ENCODE assay signal across 10 cellular contexts in genomic region chr5:14594378-14595074, GRCh38. TPM values are rescaled to one million over a fixed set of nuclear protein-coding genes. Genes with fewer than 3 reads are reported as not detected.
A peak's percentile ranks its signal among the peaks of the same experiment; 100 is the strongest.
DNase-seq lines count a peak whose midpoint lies in the region; ATAC-seq and TF ChIP-seq lines count a peak whose summit lies in the region.
"Had no signal": no experiment of that assay in that cellular context is flagged by ENCODE, and none has a peak within 500 bp of the region (broad histone marks: within the 10 kb centered on the region; RNA-seq: fewer than 3 reads in every experiment).

No MANE protein-coding gene starts in this region.

- ATAC-seq in activated T-cell treated with anti-CD3 and anti-CD28 coated beads, Interleukin-2, amount 50 U/mL, for 4 hours: peak; percentile 24 to 48
- ATAC-seq in right cardiac atrium (peak; percentile 35 to 39), GM19023 (IDR thresholded peaks at IDR 0.05; ENCODE audit: unreplicated experiment) (no peak)

- H3K27me3 Mint-ChIP-seq in activated T-cell treated with anti-CD3 and anti-CD28 coated beads, Interleukin-2, amount 50 U/mL, for 4 hours (ENCODE audit: low read depth): no peaks in the 10 kb centered on the region
- H3K27me3 Mint-ChIP-seq in T-helper 2 cell treated with Interferon-gamma antibody and Interleukin-4, amounts not matched to agents 5 μg/mL and 100 μg/mL, for 36 hours (ENCODE audit: low read depth): no peaks in the 10 kb centered on the region

- H3K4me3 Mint-ChIP-seq in activated T-cell treated with anti-CD3 and anti-CD28 coated beads, Interleukin-2, amount 50 U/mL, for 4 hours: peak overlapping the region; percentile 70
- peak overlapping the region; percentile 85 for H3K4me3 Mint-ChIP-seq in T-helper 2 cell treated with Interferon-gamma antibody and Interleukin-4, amounts not matched to agents 5 μg/mL and 100 μg/mL, for 36 hours

- no peaks in the 10 kb centered on the region for H3K9me3 Mint-ChIP-seq in activated T-cell treated with anti-CD3 and anti-CD28 coated beads, Interleukin-2, amount 50 U/mL, for 4 hours
- no peaks in the 10 kb centered on the region for H3K9me3 Mint-ChIP-seq in T-helper 2 cell treated with Interferon-gamma antibody and Interleukin-4, amounts not matched to agents 5 μg/mL and 100 μg/mL, for 36 hours

- TF ChIP-seq CTCF in stomach (IDR thresholded peaks at IDR 0.05): no peak

- H3K27me3 ChIP-seq in right cardiac atrium (ENCODE audit: control insufficient read depth, insufficient read depth) (no peaks in the 10 kb centered on the region), stomach (no peaks in the 10 kb centered on the region)

- H3K4me1 ChIP-seq in right cardiac atrium (ENCODE audit: control insufficient read depth, insufficient read depth, low read length): no peaks in the 10 kb centered on the region
- H3K4me1 ChIP-seq in stomach: peaks cover 0 to 41% (median 3%) of the 10 kb centered on the region in 4 donors

- DNase-seq in activated T-cell treated with anti-CD3 and anti-CD28 coated beads, Interleukin-2, amount 50 U/mL, for 4 hours: no peak
- DNase-seq in activated T-cell treated with anti-CD3 and anti-CD28 coated beads for 4 hours (no peak), right cardiac atrium (no peak), stomach (no peak), caudate nucleus (lab: John Stamatoyannopoulos, UW) (no peak)
- DNase-seq in T-helper 2 cell treated with Interferon-gamma antibody and Interleukin-4, amounts not matched to agents 5 μg/mL and 100 μg/mL, for 36 hours (ENCODE audit: low spot score): no peak
- no peak for DNase-seq in stimulated activated CD4-positive, alpha-beta T cell treated with anti-CD3 and anti-CD28 coated beads, Interleukin-1b, Interleukin-23, amount 100 ng/mL, for 48 hours
- DNase-seq: NCI-H2081 treated with DMSO at 0.1 percent for 48 hours had no signal

- intact Hi-C loops in right cardiac atrium (cut with DNase I) (no loop called here), stomach (cut with DNase I; ENCODE audit: low total_unique reads) (no loop called here)

- no peaks in the 10 kb centered on the region for H3K36me3 ChIP-seq in stomach

- H3K27ac Mint-ChIP-seq in T-helper 2 cell treated with Interferon-gamma antibody and Interleukin-4, amounts not matched to agents 5 μg/mL and 100 μg/mL, for 36 hours: peak overlapping the region; percentile 99

- no peak overlapping the region for H3K4me3 ChIP-seq in right cardiac atrium (ENCODE audit: low read length)
- H3K4me3 ChIP-seq in stomach: no peak overlapping the region
- H3K4me3 ChIP-seq: mucosa of descending colon had no signal

- H3K4me1 Mint-ChIP-seq in activated T-cell treated with anti-CD3 and anti-CD28 coated beads, Interleukin-2, amount 50 U/mL, for 4 hours (ENCODE audit: low read depth): peaks cover 82% of the 10 kb centered on the region
- H3K4me1 Mint-ChIP-seq in T-helper 2 cell treated with Interferon-gamma antibody and Interleukin-4, amounts not matched to agents 5 μg/mL and 100 μg/mL, for 36 hours (ENCODE audit: low read depth): peaks cover 80% of the 10 kb centered on the region

- WGBS in right cardiac atrium: 80% methylated on average over 4 of the region's 4 CpGs
- WGBS in stomach, 5 donors: 62 to 80% (median 75%) methylated on average over 4 of the region's 4 CpGs

- no peak for TF ChIP-seq POLR2A in stomach (IDR thresholded peaks at IDR 0.05)

- no peaks in the 10 kb centered on the region for H3K36me3 Mint-ChIP-seq in activated T-cell treated with anti-CD3 and anti-CD28 coated beads, Interleukin-2, amount 50 U/mL, for 4 hours (ENCODE audit: insufficient read depth)
- H3K36me3 Mint-ChIP-seq in T-helper 2 cell treated with Interferon-gamma antibody and Interleukin-4, amounts not matched to agents 5 μg/mL and 100 μg/mL, for 36 hours (ENCODE audit: low read depth): peaks cover 42% of the 10 kb centered on the region

- peaks cover 3% of the 10 kb centered on the region for H3K9me3 ChIP-seq in right cardiac atrium (ENCODE audit: control insufficient read depth, low read length)
- H3K9me3 ChIP-seq in stomach: no peaks in the 10 kb centered on the region
- H3K9me3 ChIP-seq: mucosa of descending colon had no signal

- no peak for TF ChIP-seq EP300 in stomach (IDR thresholded peaks at IDR 0.05)

- H3K27ac ChIP-seq in right cardiac atrium (ENCODE audit: low read length) (peak overlapping the region; percentile 43), stomach (peak overlapping the region; percentile 27 to 81 (median 51)), caudate nucleus (ENCODE audit: low read depth, low read length) (no peak overlapping the region)

RNA-seq across cellular contexts. Expression of gene OTULINL, which starts 12.9 kb away (rescaled TPM):
- 1 to 10 TPM; 4.0 to 5.6 (median 4.8) TPM for total RNA-seq in activated T-cell treated with anti-CD3 and anti-CD28 coated beads, Interleukin-2, amount 50 U/mL, for 4 hours
- total RNA-seq in right cardiac atrium (1 to 10 TPM; 2.8 to 5.6 (median 4.5) TPM), stomach (10 to 100 TPM; 12.3 to 31.0 (median 19.8) TPM)
- polyA plus RNA-seq in right cardiac atrium (0.72 TPM), stomach (1 to 10 TPM in 2 of 3 donors, under 1 TPM in 1; 0.93 to 4.9 (median 3.0) TPM)
